ENCODE assay signal across 27 cellular contexts in the genomic region with DNA sequence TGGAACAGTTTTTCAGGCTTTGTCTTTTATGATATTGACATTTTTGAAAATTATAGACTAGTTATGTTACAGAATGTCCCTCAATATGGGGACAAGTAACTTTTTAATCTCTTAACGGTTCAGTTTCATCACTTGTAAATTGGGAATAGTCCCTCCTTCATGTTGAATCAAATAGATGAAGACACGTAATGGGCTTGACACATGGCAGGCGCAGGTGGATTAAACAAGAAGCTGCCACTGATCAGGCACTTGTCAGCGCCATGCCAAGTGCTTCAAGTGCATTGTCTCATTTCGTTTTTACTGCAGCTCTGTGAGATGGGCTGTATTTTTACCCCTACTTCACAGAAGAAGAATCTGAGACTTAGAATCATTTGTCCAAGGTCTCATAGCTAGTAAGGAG.
"Had no signal": no experiment of that assay in that cellular context is flagged by ENCODE, and none has a peak within 500 bp of the region (broad histone marks: within the 10 kb centered on the region; RNA-seq: fewer than 3 reads in every experiment).

No MANE protein-coding gene starts in this region.

- ATAC-seq: effector memory CD8-positive, alpha-beta T cell; left colon; lower lobe of right lung; naive thymus-derived CD8-positive, alpha-beta T cell; psoas muscle; right cardiac atrium; stimulated activated effector memory CD8-positive, alpha-beta T cell treated with anti-CD3 and anti-CD28 coated beads, Interleukin-12 subunit alpha, Interleukin-12 subunit beta, amount 100 ng/mL, for 72 hours had no signal

- DNase-seq: cortex of kidney; effector memory CD8-positive, alpha-beta T cell; erythroblast; esophagus squamous epithelium; foreskin melanocyte; glutamatergic neuron; heart right ventricle; hypothalamus; immature natural killer cell; islet precursor cell; kidney glomerular epithelial cell; left colon; left ventricle myocardium inferior; lower lobe of right lung; naive thymus-derived CD8-positive, alpha-beta T cell; nephron progenitor cell; nucleus accumbens; psoas muscle; sigmoid colon; stimulated activated CD4-positive, alpha-beta T cell treated with anti-CD3 and anti-CD28 coated beads, Interleukin-2, amount 100 ng/mL, for 24 hours; stimulated activated CD4-positive, alpha-beta T cell treated with anti-CD3 and anti-CD28 coated beads, Interleukin-4, amount 100 ng/mL, for 24 hours; stimulated activated naive CD4-positive, alpha-beta T cell treated with Interleukin-2 at 50 U/mL for 16 hours; stomach; thyroid gland; trophoblast cell had no signal

- H3K27ac ChIP-seq: esophagus squamous epithelium, heart right ventricle, left ventricle myocardium inferior, lower lobe of right lung, psoas muscle, sigmoid colon, stomach, thyroid gland had no signal
